15 cellular contexts compared by ENCODE assay signal in the genomic region with DNA sequence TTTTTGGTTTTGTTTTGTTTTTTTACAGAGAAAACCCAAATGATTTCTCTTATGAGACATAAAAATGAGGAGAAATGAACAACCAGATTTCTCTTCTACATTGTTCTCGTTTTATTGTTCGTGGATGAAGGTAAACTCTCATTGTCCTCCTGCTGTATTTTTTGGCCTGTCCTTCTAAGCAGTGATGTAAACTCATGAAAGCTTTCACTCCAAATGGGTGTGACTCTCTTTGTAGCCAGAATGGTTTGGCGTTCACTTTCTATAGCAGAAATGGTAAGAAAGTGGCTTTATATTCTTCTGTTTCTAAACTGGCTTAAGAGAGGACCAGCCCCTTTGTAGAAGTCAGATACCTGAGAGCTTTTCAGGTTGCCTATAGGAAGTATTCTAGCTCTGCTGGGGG. TPM values are rescaled to one million over a fixed set of nuclear protein-coding genes. Genes with fewer than 3 reads are reported as not detected.
A peak's percentile ranks its signal among the peaks of the same experiment; 100 is the strongest.
DNase-seq lines count a peak whose midpoint lies in the region; ATAC-seq and TF ChIP-seq lines count a peak whose summit lies in the region.
"Had no signal": no experiment of that assay in that cellular context is flagged by ENCODE, and none has a peak within 500 bp of the region (broad histone marks: within the 10 kb centered on the region; RNA-seq: fewer than 3 reads in every experiment).

No MANE protein-coding gene starts in this region.

- no peak overlapping the region for H3K4me3 Mint-ChIP-seq in activated CD8-positive, alpha-beta memory T cell treated with anti-CD3 and anti-CD28 coated beads, Interleukin-2, amount 10 ng/mL, durations not matched to agents 7 days and 5 days
- H3K4me3 Mint-ChIP-seq: activated naive CD8-positive, alpha-beta T cell; naive thymus-derived CD8-positive, alpha-beta T cell had no signal

- H3K9me3 Mint-ChIP-seq in activated CD8-positive, alpha-beta memory T cell treated with anti-CD3 and anti-CD28 coated beads, Interleukin-2, amount 10 ng/mL, durations not matched to agents 7 days and 5 days (ENCODE audit: low read depth) = no peaks in the 10 kb centered on the region
- H3K9me3 Mint-ChIP-seq: naive thymus-derived CD8-positive, alpha-beta T cell had no signal

- H3K27me3 ChIP-seq in PC-9 (ENCODE audit: insufficient read depth, low read depth) = no peaks in the 10 kb centered on the region
- no peaks in the 10 kb centered on the region for H3K27me3 ChIP-seq in neuron (ENCODE audit: insufficient read depth, low read length)
- H3K27me3 ChIP-seq: colonic mucosa, testis had no signal

- peak overlapping the region; percentile 75 for H3K27ac ChIP-seq in PC-9
- H3K27ac ChIP-seq: colonic mucosa had no signal

- no peaks in the 10 kb centered on the region for H3K36me3 Mint-ChIP-seq in activated CD8-positive, alpha-beta memory T cell treated with anti-CD3 and anti-CD28 coated beads, Interleukin-2, amount 10 ng/mL, durations not matched to agents 7 days and 5 days
- H3K36me3 Mint-ChIP-seq: activated naive CD8-positive, alpha-beta T cell; naive thymus-derived CD8-positive, alpha-beta T cell had no signal

- CTCF ChIA-PET in PC-9 (lab: Charles Lee) = interaction anchor here (1.0 kb wide), 1 partner anchor 46 kb away, joined by 3 read pairs; no protein-coding TSS in a partner anchor
- CTCF ChIA-PET in activated CD8-positive, alpha-beta memory T cell treated with anti-CD3 and anti-CD28 coated beads, Interleukin-2, amount 10 ng/mL, durations not matched to agents 7 days and 5 days (lab: Charles Lee) = interaction anchor here (1.2 to 1.4 kb wide), 2 partner anchors 15 to 73 kb away, joined by 3 to 5 read pairs; no protein-coding TSS in a partner anchor

- intact Hi-C loops in PC-9 (cut with micrococcal nuclease; ENCODE audit: unreplicated experiment) = no loop called here

- H3K9me3 ChIP-seq in PC-9 (ENCODE audit: insufficient read depth, low read depth) (no peaks in the 10 kb centered on the region), neuron (ENCODE audit: low read length) (no peaks in the 10 kb centered on the region)
- H3K9me3 ChIP-seq: colonic mucosa, spleen, testis had no signal

- H3K4me1 ChIP-seq in PC-9 (replicated peaks; ENCODE audit: insufficient read depth) (peaks cover 37% of the 10 kb centered on the region), neuron (ENCODE audit: insufficient read depth, low read length) (peaks cover 10% of the 10 kb centered on the region)
- H3K4me1 ChIP-seq: colonic mucosa had no signal

- TSS peak; percentile 29 for BruUV-seq in PC-9 (replicated peaks; lab: Mats Ljungman, UMichigan)

- POLR2A ChIA-PET in PC-9 (lab: Charles Lee; ENCODE audit: unreplicated experiment) = no interaction called here

- no peak for TF ChIP-seq CTCF in PC-9 (conservative IDR thresholded peaks at IDR 0.05)
- TF ChIP-seq CTCF in epithelial cell of esophagus (IDR thresholded peaks at IDR 0.05; ENCODE audit: insufficient read depth, low read depth, low read length, missing control alignments) = no peak

- DNase-seq in A172 (ENCODE audit: low spot score) (peak; percentile 35), PC-9 (no peak), epithelial cell of esophagus (ENCODE audit: low read depth) (peak; percentile 26), NCI-H82 (lab: John Stamatoyannopoulos, UW) (no peak)
- DNase-seq in activated CD8-positive, alpha-beta memory T cell treated with anti-CD3 and anti-CD28 coated beads, Interleukin-2, amount 10 ng/mL, durations not matched to agents 7 days and 5 days = no peak
- no peak for DNase-seq in activated CD8-positive, alpha-beta memory T cell treated with anti-CD3 and anti-CD28 coated beads, Interleukin-2, amount 50 U/mL, for 4 hours
- DNase-seq: colonic mucosa; naive thymus-derived CD8-positive, alpha-beta T cell; NCI-H1417; NCI-H526 treated with DMSO at 0.1 percent for 48 hours; spleen; testis had no signal

- H3K27ac Mint-ChIP-seq in activated CD8-positive, alpha-beta memory T cell treated with anti-CD3 and anti-CD28 coated beads, Interleukin-2, amount 10 ng/mL, durations not matched to agents 7 days and 5 days = no peak overlapping the region
- H3K27ac Mint-ChIP-seq: activated naive CD8-positive, alpha-beta T cell; naive thymus-derived CD8-positive, alpha-beta T cell had no signal

- no peak overlapping the region for H3K4me3 ChIP-seq in PC-9
- no peak overlapping the region for H3K4me3 ChIP-seq in epithelial cell of esophagus (ENCODE audit: low read length)
- no peak overlapping the region for H3K4me3 ChIP-seq in neuron (ENCODE audit: low read length)
- H3K4me3 ChIP-seq: colonic mucosa, spleen, testis had no signal

- peaks cover 36% of the 10 kb centered on the region for H3K27me3 Mint-ChIP-seq in activated CD8-positive, alpha-beta memory T cell treated with anti-CD3 and anti-CD28 coated beads, Interleukin-2, amount 10 ng/mL, durations not matched to agents 7 days and 5 days

- H3K4me2 ChIP-seq in PC-9 = peak overlapping the region; percentile 69

- H3F3A ChIP-seq in PC-9 (ENCODE audit: insufficient read depth, low read depth) = peaks cover 13% of the 10 kb centered on the region; the same call in 1 of the 2 replicates

- no peak for ATAC-seq in activated CD8-positive, alpha-beta memory T cell treated with anti-CD3 and anti-CD28 coated beads, Interleukin-2, amount 10 ng/mL, durations not matched to agents 7 days and 5 days
- no peak for ATAC-seq in GM21576 (IDR thresholded peaks at IDR 0.05; ENCODE audit: unreplicated experiment)
- ATAC-seq: naive thymus-derived CD8-positive, alpha-beta T cell had no signal

- H2AFZ ChIP-seq in PC-9 (no peak overlapping the region), neuron (ENCODE audit: low read depth, low read length) (peak overlapping the region; percentile 70)

- no peaks in the 10 kb centered on the region for H4K20me1 ChIP-seq in PC-9 (ENCODE audit: insufficient read depth)

- no peaks in the 10 kb centered on the region for H3K36me3 ChIP-seq in PC-9 (ENCODE audit: low read depth)
- H3K36me3 ChIP-seq in neuron (ENCODE audit: insufficient read depth, low read length) = no peaks in the 10 kb centered on the region
- H3K36me3 ChIP-seq: colonic mucosa, spleen had no signal

- H3K9me2 ChIP-seq in PC-9 (ENCODE audit: insufficient read depth) = no peaks in the 10 kb centered on the region

- peaks cover 14% of the 10 kb centered on the region for H3K4me1 Mint-ChIP-seq in activated CD8-positive, alpha-beta memory T cell treated with anti-CD3 and anti-CD28 coated beads, Interleukin-2, amount 10 ng/mL, durations not matched to agents 7 days and 5 days

- no peaks in the 10 kb centered on the region for H3K79me2 ChIP-seq in PC-9 (ENCODE audit: low read depth)

RNA-seq across cellular contexts. Expression of a gene that starts 15.5 kb away (rescaled TPM):
- 17.0 and 19.9 TPM in 2 replicates for total RNA-seq in A172 (2014; rRNA removed; shearing (Covaris generic))
- total RNA-seq in PC-9 (2021) = 11.4 and 15.0 TPM in 2 replicates
- total RNA-seq in activated CD8-positive, alpha-beta memory T cell treated with anti-CD3 and anti-CD28 coated beads, Interleukin-2, amount 10 ng/mL, durations not matched to agents 7 days and 5 days = 10 to 100 TPM; 56.8 to 81.8 TPM

Comparison
In these comparisons a context has a peak if more than half of its experiments do, and no peak if none do; other contexts are left out.
1. DNase-seq: peak in A172 (single experiment) and epithelial cell of esophagus (single experiment); none in PC-9 (0 of 2), activated CD8-positive, alpha-beta memory T cell treated with anti-CD3 and anti-CD28 coated beads, Interleukin-2, amount 10 ng/mL, durations not matched to agents 7 days and 5 days (single experiment), activated CD8-positive, alpha-beta memory T cell treated with anti-CD3 and anti-CD28 coated beads, Interleukin-2, amount 50 U/mL, for 4 hours (single experiment) and NCI-H82 (single experiment).